21 cellular contexts compared by ENCODE assay signal in the genomic region with DNA sequence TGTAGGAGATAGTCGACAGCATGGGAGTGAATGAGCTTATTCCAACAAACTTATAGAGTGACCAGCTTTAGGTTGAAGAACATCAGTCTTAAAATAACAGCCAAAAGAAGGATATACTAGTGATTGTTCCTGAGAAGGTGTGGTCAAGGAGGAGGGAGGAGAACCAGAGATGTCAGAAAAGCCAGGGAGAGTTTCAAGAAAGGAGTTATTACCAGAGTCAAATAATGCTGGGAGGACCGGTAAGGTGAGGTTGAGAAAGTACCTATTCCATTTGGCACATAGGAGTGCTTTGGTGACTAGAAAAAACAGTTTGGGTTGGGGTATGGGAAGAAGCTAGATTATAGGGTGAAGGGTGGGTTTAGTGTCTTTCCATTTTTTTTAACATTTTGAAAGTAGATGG. TPM values are rescaled to one million over a fixed set of nuclear protein-coding genes. Genes with fewer than 3 reads are reported as not detected.
A peak's percentile ranks its signal among the peaks of the same experiment; 100 is the strongest.
DNase-seq lines count a peak whose midpoint lies in the region; ATAC-seq and TF ChIP-seq lines count a peak whose summit lies in the region.
"Had no signal": no experiment of that assay in that cellular context is flagged by ENCODE, and none has a peak within 500 bp of the region (broad histone marks: within the 10 kb centered on the region; RNA-seq: fewer than 3 reads in every experiment).

No MANE protein-coding gene starts in this region.

- H3K9ac ChIP-seq in SK-N-SH: no peak overlapping the region

- intact Hi-C loops in breast epithelium (cut with DNase I; ENCODE audit: low total_unique reads): no loop called here

- peak overlapping the region; percentile 70 to 97 (median 84) for H3K27ac Mint-ChIP-seq in immature natural killer cell
- peak overlapping the region; percentile 57 for H3K27ac Mint-ChIP-seq in stimulated activated naive B cell treated with anti-CD40 and anti-IgM and Interleukin-4, amounts not matched to agents 10 μg/mL and 1 μg/mL and 100 μg/mL, for 72 hours
- H3K27ac Mint-ChIP-seq: activated naive CD8-positive, alpha-beta T cell; activated T-cell treated with anti-CD3 and anti-CD28 coated beads, Interleukin-2, amount 50 U/mL, for 72 hours had no signal

- POLR2A ChIA-PET in SK-N-SH (lab: Yijun Ruan, JAX): no interaction called here

- no peak for TF ChIP-seq RAD21 in SK-N-SH (IDR thresholded peaks at IDR 0.05; ENCODE audit: low read length)

- H3K4me1 ChIP-seq in SK-N-SH (ENCODE audit: control insufficient read depth in 1 of 2, insufficient read depth in 2 of 2, low read depth in 1 of 2, low read length in 1 of 2) (peaks cover 17 to 28% of the 10 kb centered on the region in 2 experiments; a peak in 3 of 4 replicates), breast epithelium (peaks cover 6 to 14% of the 10 kb centered on the region in 2 donors)

- H3K9me3 ChIP-seq in SK-N-SH: no peaks in the 10 kb centered on the region
- no peaks in the 10 kb centered on the region for H3K9me3 ChIP-seq in breast epithelium
- H3K9me3 ChIP-seq: uterus had no signal

- H3K4me3 Mint-ChIP-seq in immature natural killer cell: peak overlapping the region; percentile 96 to 98 (median 98)
- no peak overlapping the region for H3K4me3 Mint-ChIP-seq in stimulated activated naive B cell treated with anti-CD40 and anti-IgM and Interleukin-4, amounts not matched to agents 10 μg/mL and 1 μg/mL and 100 μg/mL, for 72 hours
- H3K4me3 Mint-ChIP-seq: activated naive CD8-positive, alpha-beta T cell; activated T-cell treated with anti-CD3 and anti-CD28 coated beads, Interleukin-2, amount 50 U/mL, for 72 hours had no signal

- no peak for TF ChIP-seq EP300 in SK-N-SH (IDR thresholded peaks at IDR 0.05; ENCODE audit: borderline replicate concordance in 1 of 2, low read depth in 1 of 2, low read length in 1 of 2)

- TF ChIP-seq CTCF in SK-N-SH (IDR thresholded peaks at IDR 0.05) (no peak), breast epithelium (IDR thresholded peaks at IDR 0.05) (no peak)

- CTCF ChIA-PET in SK-N-SH (lab: Yijun Ruan, JAX): interaction anchor here (0.8 to 1.0 kb wide), 2 partner anchors 11 to 28 kb away, joined by 3 read pairs; no protein-coding TSS in a partner anchor

- H4K20me1 ChIP-seq in SK-N-SH (ENCODE audit: insufficient read depth): peaks cover 83% of the 10 kb centered on the region

- H3K27me3 Mint-ChIP-seq in immature natural killer cell (ENCODE audit: low read depth in 3 of 3): peaks cover 8 to 15% (median 9%) of the 10 kb centered on the region in 3 donors
- H3K27me3 Mint-ChIP-seq in stimulated activated naive B cell treated with anti-CD40 and anti-IgM and Interleukin-4, amounts not matched to agents 10 μg/mL and 1 μg/mL and 100 μg/mL, for 72 hours: no peaks in the 10 kb centered on the region
- H3K27me3 Mint-ChIP-seq: activated naive CD8-positive, alpha-beta T cell; naive B cell had no signal

- H3K27ac ChIP-seq in SK-N-SH (ENCODE audit: low read depth in 2 of 2, low read length in 1 of 2) (no peak overlapping the region), breast epithelium (peak overlapping the region; percentile 50 to 60)
- H3K27ac ChIP-seq: 22Rv1, RWPE1, uterus had no signal

- peaks cover 24% of the 10 kb centered on the region for H3F3A ChIP-seq in SK-N-SH (replicated peaks; ENCODE audit: insufficient read depth)

- H3K36me3 ChIP-seq in SK-N-SH (replicated peaks in 1 of 2; ENCODE audit: control insufficient read depth in 1 of 2, insufficient read depth in 2 of 2, low read length in 1 of 2) (peaks cover 5 to 34% of the 10 kb centered on the region in 2 experiments), breast epithelium (no peaks in the 10 kb centered on the region), H7 (replicated peaks; ENCODE audit: control insufficient read depth, insufficient read depth, low read length) (no peaks in the 10 kb centered on the region; the same call in 1 of the 2 replicates)
- H3K36me3 ChIP-seq: uterus had no signal

- no peaks in the 10 kb centered on the region for H3K9me2 ChIP-seq in SK-N-SH

- ATAC-seq in SK-N-SH treated with all-trans-retinoic acid at 6 μM for 48 hours: no peak
- no peak for ATAC-seq in stimulated activated naive B cell treated with anti-CD40 and anti-IgM and Interleukin-4, amounts not matched to agents 10 μg/mL and 1 μg/mL and 100 μg/mL, for 72 hours (replicated peaks)
- ATAC-seq: HCT116 had no signal

- no peak for DNase-seq in SK-N-SH
- no peak for DNase-seq in breast epithelium (ENCODE audit: low spot score in 2 of 2)
- DNase-seq in immature natural killer cell: no peak
- DNase-seq in stimulated activated naive B cell treated with anti-CD40 and anti-IgM and Interleukin-4, amounts not matched to agents 10 μg/mL and 1 μg/mL and 100 μg/mL, for 72 hours: no peak
- DNase-seq in activated effector memory CD4-positive, alpha-beta T cell treated with anti-CD3 and anti-CD28 coated beads, Interleukin-2, amount 50 U/mL, for 16 hours: no peak
- no peak for DNase-seq in midbrain (lab: John Stamatoyannopoulos, UW)
- DNase-seq in H7: no peak
- DNase-seq: activated CD4-positive, alpha-beta T cell treated with anti-CD3 and anti-CD28 coated beads for 1 hour; activated T-cell treated with anti-CD3 and anti-CD28 coated beads, Interleukin-2, amount 50 U/mL, for 72 hours; MM.1S; naive B cell; NCI-H1436 treated with DMSO at 0.1 percent for 48 hours; NCI-H526; posterior cingulate gyrus; stimulated activated CD4-positive, alpha-beta T cell treated with anti-CD3 and anti-CD28 coated beads, Interleukin-4, amount 100 ng/mL, for 4 hours; uterus had no signal

- H3K4me1 Mint-ChIP-seq in immature natural killer cell: peaks cover 86 to 91% of the 10 kb centered on the region in 2 donors
- peaks cover 21 to 53% of the 10 kb centered on the region in 2 donors for H3K4me1 Mint-ChIP-seq in stimulated activated naive B cell treated with anti-CD40 and anti-IgM and Interleukin-4, amounts not matched to agents 10 μg/mL and 1 μg/mL and 100 μg/mL, for 72 hours

- H3K36me3 Mint-ChIP-seq in immature natural killer cell: peaks cover 0 to 4% (median 0%) of the 10 kb centered on the region in 3 donors
- H3K36me3 Mint-ChIP-seq in stimulated activated naive B cell treated with anti-CD40 and anti-IgM and Interleukin-4, amounts not matched to agents 10 μg/mL and 1 μg/mL and 100 μg/mL, for 72 hours: peaks cover 4 to 5% of the 10 kb centered on the region in 2 donors
- H3K36me3 Mint-ChIP-seq: naive B cell had no signal

- H3K79me2 ChIP-seq in SK-N-SH (ENCODE audit: insufficient read depth): peaks cover 100% of the 10 kb centered on the region

- no peak overlapping the region for H2AFZ ChIP-seq in SK-N-SH (ENCODE audit: low read depth)

- H3K9me3 Mint-ChIP-seq in immature natural killer cell: no peaks in the 10 kb centered on the region
- peaks cover 0 to 3% of the 10 kb centered on the region in 2 donors for H3K9me3 Mint-ChIP-seq in stimulated activated naive B cell treated with anti-CD40 and anti-IgM and Interleukin-4, amounts not matched to agents 10 μg/mL and 1 μg/mL and 100 μg/mL, for 72 hours
- H3K9me3 Mint-ChIP-seq: activated T-cell treated with anti-CD3 and anti-CD28 coated beads, Interleukin-2, amount 50 U/mL, for 72 hours; naive B cell had no signal

- TF ChIP-seq POLR2A in breast epithelium (IDR thresholded peaks at IDR 0.05): no peak

- H3K4me3 ChIP-seq in SK-N-SH (ENCODE audit: low read depth in 2 of 2, low read length in 1 of 2) (no peak overlapping the region), breast epithelium (no peak overlapping the region), H7 (ENCODE audit: insufficient read depth, low read depth, low read length) (no peak overlapping the region)
- H3K4me3 ChIP-seq: uterus had no signal

- H3K27me3 ChIP-seq in SK-N-SH (ENCODE audit: insufficient read depth): no peaks in the 10 kb centered on the region
- H3K27me3 ChIP-seq in breast epithelium: no peaks in the 10 kb centered on the region
- no peaks in the 10 kb centered on the region for H3K27me3 ChIP-seq in H7 (ENCODE audit: control insufficient read depth, insufficient read depth, low read length)
- H3K27me3 ChIP-seq: uterus had no signal

- 0 out of 2 replicates have a peak overlapping the region, but pooled peaks have one; percentile 18 for H3K4me2 ChIP-seq in SK-N-SH

- 70% methylated on average over 2 of the region's 2 CpGs for WGBS in SK-N-SH (ENCODE audit: low lambda C conversion rate)

TF ChIP-seq in SK-N-SH, 30 proteins besides CTCF, POLR2A, EP300 and RAD21 (continues in another document):
- no peak for TF ChIP-seq NFIC (IDR thresholded peaks at IDR 0.05; ENCODE audit: borderline replicate concordance)
- no peak for TF ChIP-seq MEF2A (IDR thresholded peaks at IDR 0.05; ENCODE audit: borderline replicate concordance, low read depth)
- no peak for TF ChIP-seq PBX3 (IDR thresholded peaks at IDR 0.05)

TF ChIP-seq in SK-N-SH treated with all-trans-retinoic acid at 6 μM for 48 hours, 23 proteins besides CTCF, POLR2A, EP300 and RAD21 (continues in another document):
- no peak for TF ChIP-seq CREB5 (CRISPR knock-in tag; IDR thresholded peaks at IDR 0.05; ENCODE audit: low read depth)
- no peak for TF ChIP-seq BACH2 (CRISPR knock-in tag; IDR thresholded peaks at IDR 0.05; ENCODE audit: borderline replicate concordance)
- no peak for TF ChIP-seq RARB (CRISPR knock-in tag; IDR thresholded peaks at IDR 0.05)
- TF ChIP-seq ZNF70 (CRISPR knock-in tag; IDR thresholded peaks at IDR 0.05): no peak
- TF ChIP-seq TCF4 (CRISPR knock-in tag; IDR thresholded peaks at IDR 0.05; ENCODE audit: borderline replicate concordance): no peak
- TF ChIP-seq ZNF8 (CRISPR knock-in tag; IDR thresholded peaks at IDR 0.05): no peak
- TF ChIP-seq CSDC2 (CRISPR knock-in tag; IDR thresholded peaks at IDR 0.05): no peak

RNA-seq across cellular contexts. Expression of gene PTPN12, which starts 5.8 kb away (rescaled TPM):
- 23.3 and 28.0 TPM in 2 replicates for polyA plus RNA-seq in SK-N-SH (2012; rRNA removed)
- polyA plus RNA-seq in SK-N-SH (2012; cell fraction: cytosol; rRNA removed): 35.0 and 38.0 TPM in 2 replicates
- polyA plus RNA-seq in SK-N-SH (2012; cell fraction: nucleus; rRNA removed): 18.9 and 52.4 TPM in 2 replicates
- total RNA-seq in breast epithelium: 100 to 1,000 TPM; 161 to 176 (median 168) TPM
- 10 to 100 TPM; 26.4 to 52.7 (median 44.4) TPM for polyA plus RNA-seq in immature natural killer cell
- 40.9 and 57.0 TPM in 2 replicates for total RNA-seq in H7 (2014; rRNA removed; shearing (Covaris generic))

Comparison
In these comparisons a context has a peak if more than half of its experiments do, and no peak if none do; other contexts are left out.
1. H3K27ac ChIP-seq: peak in breast epithelium (2 of 2); none in SK-N-SH (0 of 2).
2. H3K4me3 Mint-ChIP-seq: peak in immature natural killer cell (5 of 5); none in stimulated activated naive B cell treated with anti-CD40 and anti-IgM and Interleukin-4, amounts not matched to agents 10 μg/mL and 1 μg/mL and 100 μg/mL, for 72 hours (0 of 2).